Comparison of ENCODE assay signal across 1 cellular context in genomic region chr2:59888015-59888414, GRCh38.
TF ChIP-seq lines count a peak whose summit lies in the region.

No MANE protein-coding gene starts in this region.

TF ChIP-seq in SK-N-SH, 30 proteins besides CTCF, POLR2A, EP300 and RAD21 (continued from another document):
- TF ChIP-seq, protein P1, sequence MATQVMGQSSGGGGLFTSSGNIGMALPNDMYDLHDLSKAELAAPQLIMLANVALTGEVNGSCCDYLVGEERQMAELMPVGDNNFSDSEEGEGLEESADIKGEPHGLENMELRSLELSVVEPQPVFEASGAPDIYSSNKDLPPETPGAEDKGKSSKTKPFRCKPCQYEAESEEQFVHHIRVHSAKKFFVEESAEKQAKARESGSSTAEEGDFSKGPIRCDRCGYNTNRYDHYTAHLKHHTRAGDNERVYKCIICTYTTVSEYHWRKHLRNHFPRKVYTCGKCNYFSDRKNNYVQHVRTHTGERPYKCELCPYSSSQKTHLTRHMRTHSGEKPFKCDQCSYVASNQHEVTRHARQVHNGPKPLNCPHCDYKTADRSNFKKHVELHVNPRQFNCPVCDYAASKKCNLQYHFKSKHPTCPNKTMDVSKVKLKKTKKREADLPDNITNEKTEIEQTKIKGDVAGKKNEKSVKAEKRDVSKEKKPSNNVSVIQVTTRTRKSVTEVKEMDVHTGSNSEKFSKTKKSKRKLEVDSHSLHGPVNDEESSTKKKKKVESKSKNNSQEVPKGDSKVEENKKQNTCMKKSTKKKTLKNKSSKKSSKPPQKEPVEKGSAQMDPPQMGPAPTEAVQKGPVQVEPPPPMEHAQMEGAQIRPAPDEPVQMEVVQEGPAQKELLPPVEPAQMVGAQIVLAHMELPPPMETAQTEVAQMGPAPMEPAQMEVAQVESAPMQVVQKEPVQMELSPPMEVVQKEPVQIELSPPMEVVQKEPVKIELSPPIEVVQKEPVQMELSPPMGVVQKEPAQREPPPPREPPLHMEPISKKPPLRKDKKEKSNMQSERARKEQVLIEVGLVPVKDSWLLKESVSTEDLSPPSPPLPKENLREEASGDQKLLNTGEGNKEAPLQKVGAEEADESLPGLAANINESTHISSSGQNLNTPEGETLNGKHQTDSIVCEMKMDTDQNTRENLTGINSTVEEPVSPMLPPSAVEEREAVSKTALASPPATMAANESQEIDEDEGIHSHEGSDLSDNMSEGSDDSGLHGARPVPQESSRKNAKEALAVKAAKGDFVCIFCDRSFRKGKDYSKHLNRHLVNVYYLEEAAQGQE (IDR thresholded peaks at IDR 0.05; ENCODE audit: low read depth, low read length) = no peak
- TF ChIP-seq FOSL2 (IDR thresholded peaks at IDR 0.05; ENCODE audit: borderline replicate concordance, low read depth) (no peak), EZH2phosphoT487 (IDR thresholded peaks at IDR 0.05; ENCODE audit: borderline replicate concordance, low read depth) (no peak), FOXJ3 (CRISPR knock-in tag; IDR thresholded peaks at IDR 0.05) (no peak), NFIC (IDR thresholded peaks at IDR 0.05; ENCODE audit: borderline replicate concordance) (no peak)
